ENCODE assay signal across 22 cellular contexts in the genomic region with DNA sequence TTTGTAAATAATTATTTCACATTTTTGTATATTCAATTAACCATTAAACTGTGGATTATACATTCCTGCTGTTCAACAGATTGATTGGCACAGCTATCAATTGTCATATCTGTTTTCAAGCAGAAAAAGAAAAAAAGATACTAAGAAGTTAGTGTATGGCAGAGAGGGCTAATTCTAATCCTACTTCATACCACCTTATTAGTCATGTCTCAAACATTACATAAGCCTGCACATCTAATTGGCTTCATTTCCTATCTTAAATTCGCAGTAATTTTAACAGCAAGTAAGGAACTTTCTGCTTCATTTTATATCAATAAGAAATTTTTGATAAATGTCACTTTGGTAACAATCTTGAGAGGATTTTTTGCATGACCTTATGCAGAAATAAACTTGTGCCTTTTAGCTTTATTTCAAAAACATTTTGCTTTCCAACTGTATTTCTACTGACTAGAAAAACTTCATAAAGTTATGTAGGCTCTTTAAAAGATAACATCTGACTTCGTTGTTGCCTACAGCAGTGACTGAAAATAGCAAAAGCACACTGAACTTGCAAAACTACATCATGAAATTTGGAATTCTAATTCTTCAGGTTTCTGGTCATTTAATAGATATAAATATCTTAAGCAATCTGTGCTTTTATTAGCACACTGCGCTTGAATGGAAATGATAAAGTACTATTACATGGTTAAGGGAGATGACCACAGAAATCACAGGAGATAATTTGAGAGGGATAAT.
DNase-seq lines count a peak whose midpoint lies in the region; ATAC-seq, FAIRE-seq and TF ChIP-seq lines count a peak whose summit lies in the region.
"Had no signal": no experiment of that assay in that cellular context is flagged by ENCODE, and none has a peak within 500 bp of the region (broad histone marks: within the 10 kb centered on the region; RNA-seq: fewer than 3 reads in every experiment).

No MANE protein-coding gene starts in this region.

- H3K27me3 ChIP-seq in astrocyte (ENCODE audit: insufficient read depth, low read length) (no peaks in the 10 kb centered on the region), HepG2 (ENCODE audit: control insufficient read depth in 1 of 2, insufficient read depth in 2 of 2, low read length in 2 of 2) (no peaks in the 10 kb centered on the region)
- H3K27me3 ChIP-seq: adrenal gland, cardiac muscle cell had no signal

- peak; percentile 17 for FAIRE-seq in astrocyte (lab: Jason Lieb, UNC)
- FAIRE-seq in HepG2 (lab: Jason Lieb, UNC), result no peak
- FAIRE-seq: GM19239 had no signal

- peak overlapping the region; percentile 73 for H3K27ac Mint-ChIP-seq in HFFc6
- peak overlapping the region; percentile 55 for H3K27ac Mint-ChIP-seq in astrocyte (ENCODE audit: unreplicated experiment)
- peak overlapping the region; percentile 34 for H3K27ac Mint-ChIP-seq in nephron progenitor cell
- H3K27ac Mint-ChIP-seq: stimulated activated effector memory CD8-positive, alpha-beta T cell treated with anti-CD3 and anti-CD28 coated beads, Interleukin-12 subunit alpha, Interleukin-12 subunit beta, amount 100 ng/mL, for 72 hours; T-helper 1 cell treated with Interleukin-12 subunit alpha and Interleukin-12 subunit beta and Interleukin-4 antibody, amounts not matched to agents 30 μg/mL and 1 μg/mL, for 36 hours had no signal

- in situ Hi-C loops in HepG2 (cut with HindIII; ENCODE audit: extremely low pct_ligation_motif_present, low pct_unique_long_range_greater_than_20kb), result no loop called here

- peaks cover 31% of the 10 kb centered on the region for H3K36me3 Mint-ChIP-seq in HFFc6 (ENCODE audit: low read depth)
- H3K36me3 Mint-ChIP-seq in astrocyte (ENCODE audit: low read depth, unreplicated experiment), result peaks cover 15% of the 10 kb centered on the region
- H3K36me3 Mint-ChIP-seq in nephron progenitor cell (ENCODE audit: low read depth), result peaks cover 42% of the 10 kb centered on the region
- H3K36me3 Mint-ChIP-seq: stimulated activated effector memory CD8-positive, alpha-beta T cell treated with anti-CD3 and anti-CD28 coated beads, Interleukin-12 subunit alpha, Interleukin-12 subunit beta, amount 100 ng/mL, for 72 hours had no signal

- TF ChIP-seq POLR2A in HepG2 (IDR thresholded peaks at IDR 0.05; ENCODE audit: insufficient read depth in 1 of 2, low read depth in 2 of 2, low read length in 2 of 2), result no peak

- ATAC-seq in HG02970 (IDR thresholded peaks at IDR 0.05; ENCODE audit: low FRiP score, unreplicated experiment) (no peak), HepG2 (no peak)
- ATAC-seq: stimulated activated effector memory CD8-positive, alpha-beta T cell treated with anti-CD3 and anti-CD28 coated beads, Interleukin-12 subunit alpha, Interleukin-12 subunit beta, amount 100 ng/mL, for 72 hours had no signal

- 22% methylated on average over 3 of the region's 3 CpGs for WGBS in HepG2 (ENCODE audit: low lambda C conversion rate)

- peaks cover 4% of the 10 kb centered on the region for H3K9me3 Mint-ChIP-seq in HFFc6
- peaks cover 2% of the 10 kb centered on the region for H3K9me3 Mint-ChIP-seq in astrocyte (ENCODE audit: unreplicated experiment)
- H3K9me3 Mint-ChIP-seq in nephron progenitor cell, result peaks cover 5% of the 10 kb centered on the region

- intact Hi-C loops in HepG2 (cut with micrococcal nuclease; ENCODE audit: unreplicated experiment), result no loop called here

- TF ChIP-seq EP300 in HepG2 (IDR thresholded peaks at IDR 0.05; ENCODE audit: low read depth in 2 of 2, low read length in 2 of 2), result no peak
- TF ChIP-seq EP300 in HepG2 (CRISPR knock-in tag; IDR thresholded peaks at IDR 0.05; ENCODE audit: borderline replicate concordance), result no peak

- H3K9me3 ChIP-seq in astrocyte (ENCODE audit: insufficient read depth, low read depth, low read length) (no peaks in the 10 kb centered on the region), HepG2 (ENCODE audit: low read length) (no peaks in the 10 kb centered on the region)
- H3K9me3 ChIP-seq: adrenal gland, thoracic aorta had no signal

- peaks cover 55% of the 10 kb centered on the region for H3K4me1 Mint-ChIP-seq in HFFc6 (ENCODE audit: low read depth)
- H3K4me1 Mint-ChIP-seq in astrocyte (ENCODE audit: low read depth, unreplicated experiment), result peaks cover 16% of the 10 kb centered on the region
- H3K4me1 Mint-ChIP-seq in nephron progenitor cell, result no peaks in the 10 kb centered on the region
- H3K4me1 Mint-ChIP-seq: stimulated activated effector memory CD8-positive, alpha-beta T cell treated with anti-CD3 and anti-CD28 coated beads, Interleukin-12 subunit alpha, Interleukin-12 subunit beta, amount 100 ng/mL, for 72 hours had no signal

- BruUV-seq in HepG2 (replicated peaks; lab: Mats Ljungman, UMichigan), result no TSS peak

- H4K20me1 ChIP-seq in astrocyte (ENCODE audit: insufficient read depth, low read length) (no peaks in the 10 kb centered on the region), HepG2 (ENCODE audit: insufficient read depth, low read length) (no peaks in the 10 kb centered on the region)

- no peak overlapping the region for H3K27ac ChIP-seq in astrocyte (ENCODE audit: low read depth, low read length)
- H3K27ac ChIP-seq in HepG2 (ENCODE audit: extremely low read length, insufficient read depth, low read length), result no peak overlapping the region
- H3K27ac ChIP-seq: adrenal gland, cardiac muscle cell had no signal

- POLR2A ChIA-PET in HepG2 (lab: Yijun Ruan, JAX), result no interaction called here

- H3K4me2 ChIP-seq in astrocyte (ENCODE audit: low read length), result peak overlapping the region; percentile 11
- H3K4me2 ChIP-seq in HepG2 (ENCODE audit: low read depth, low read length), result no peak overlapping the region

- H2AFZ ChIP-seq in astrocyte (ENCODE audit: low read depth, low read length) (no peak overlapping the region), HepG2 (ENCODE audit: low read length) (no peak overlapping the region)

- TF ChIP-seq CTCF in HFFc6 (IDR thresholded peaks at IDR 0.05) (no peak), astrocyte (IDR thresholded peaks at IDR 0.05; ENCODE audit: insufficient read depth, low read depth, low read length) (no peak), nephron progenitor cell (IDR thresholded peaks at IDR 0.05) (no peak), HepG2 (CRISPR knock-in tag; IDR thresholded peaks at IDR 0.05) (no peak)

- peak; percentile 15 for DNase-seq in AG08395 (ENCODE audit: low spot score)
- peak; percentile 41 for DNase-seq in HFFc6
- peak; percentile 47 for DNase-seq in astrocyte (ENCODE audit: low read depth)
- DNase-seq in nephron progenitor cell, result no peak
- no peak for DNase-seq in HepG2 (ENCODE audit: low spot score)
- DNase-seq in AG20443 (ENCODE audit: low spot score), result no peak
- no peak for DNase-seq in stimulated activated CD4-positive, alpha-beta T cell treated with anti-CD3 and anti-CD28 coated beads, Interleukin-4, amount 100 ng/mL, for 4 hours
- DNase-seq: activated CD4-positive, alpha-beta T cell treated with anti-CD3 and anti-CD28 coated beads, Interleukin-2, amount 50 U/mL, for 4 hours; activated gamma-delta T cell; adrenal gland; AML-193; COR-L47; GOT3; MM.1S; NCI-H1694; NK-92 treated with Interleukin-12 subunit alpha and Interleukin-12 subunit beta, amount 100 ng/mL, for 24 hours had no signal

- H3K79me2 ChIP-seq in astrocyte (ENCODE audit: insufficient read depth, low read length), result no peaks in the 10 kb centered on the region
- no peaks in the 10 kb centered on the region for H3K79me2 ChIP-seq in HepG2 (ENCODE audit: insufficient read depth, low read length)

- peaks cover 6% of the 10 kb centered on the region for H3K4me1 ChIP-seq in astrocyte (ENCODE audit: insufficient read depth, low read length)
- H3K4me1 ChIP-seq in HepG2 (ENCODE audit: insufficient read depth, low read length), result no peaks in the 10 kb centered on the region
- H3K4me1 ChIP-seq: adrenal gland had no signal

- H3K27me3 Mint-ChIP-seq in HFFc6 (ENCODE audit: insufficient read depth), result peaks cover 3% of the 10 kb centered on the region
- H3K27me3 Mint-ChIP-seq in astrocyte (ENCODE audit: low read depth, unreplicated experiment), result no peaks in the 10 kb centered on the region
- H3K27me3 Mint-ChIP-seq in nephron progenitor cell (ENCODE audit: low read depth, poor library complexity), result no peaks in the 10 kb centered on the region

- peaks cover 4% of the 10 kb centered on the region for H3K36me3 ChIP-seq in astrocyte (ENCODE audit: insufficient read depth, low read length)
- no peaks in the 10 kb centered on the region for H3K36me3 ChIP-seq in HepG2 (replicated peaks in 1 of 2; ENCODE audit: control insufficient read depth in 1 of 2, insufficient read depth in 2 of 2, low read length in 2 of 2)
- H3K36me3 ChIP-seq: adrenal gland, cardiac muscle cell, thoracic aorta had no signal

- no peak overlapping the region for H3K4me3 ChIP-seq in astrocyte (ENCODE audit: insufficient read depth, low read depth, low read length)
- H3K4me3 ChIP-seq in HepG2 (replicated peaks in 1 of 3; ENCODE audit: insufficient read depth in 1 of 3, low read depth in 2 of 3, low read length in 3 of 3), result no peak overlapping the region
- H3K4me3 ChIP-seq: adrenal gland, cardiac muscle cell, thoracic aorta had no signal

- TF ChIP-seq RAD21 in HepG2 (CRISPR knock-in tag; IDR thresholded peaks at IDR 0.05), result no peak

- CTCF ChIA-PET in HepG2 (lab: Yijun Ruan, JAX; ENCODE audit: low intra/inter-chr PET ratio, low total read pairs), result no interaction called here

- H3K4me3 Mint-ChIP-seq in HFFc6 (peak overlapping the region; percentile 57), astrocyte (ENCODE audit: unreplicated experiment) (no peak overlapping the region), nephron progenitor cell (no peak overlapping the region)
- H3K4me3 Mint-ChIP-seq: stimulated activated effector memory CD8-positive, alpha-beta T cell treated with anti-CD3 and anti-CD28 coated beads, Interleukin-12 subunit alpha, Interleukin-12 subunit beta, amount 100 ng/mL, for 72 hours; T-helper 1 cell treated with Interleukin-12 subunit alpha and Interleukin-12 subunit beta and Interleukin-4 antibody, amounts not matched to agents 30 μg/mL and 1 μg/mL, for 36 hours had no signal

- H3K9ac ChIP-seq in astrocyte (ENCODE audit: low read length) (no peak overlapping the region), HepG2 (ENCODE audit: insufficient read depth, low read depth, low read length) (no peak overlapping the region)

Comparison
In these comparisons a context has a peak if more than half of its experiments do, and no peak if none do; other contexts are left out.
1. DNase-seq: peak in AG08395 (single experiment), HFFc6 (single experiment) and astrocyte (single experiment); none in nephron progenitor cell (single experiment), HepG2 (single experiment), AG20443 (single experiment) and stimulated activated CD4-positive, alpha-beta T cell treated with anti-CD3 and anti-CD28 coated beads, Interleukin-4, amount 100 ng/mL, for 4 hours (0 of 2).
2. Peak in every context shown above with its lines, with median percentiles within 50 percentile points of each other: H3K27ac Mint-ChIP-seq.